8 cellular contexts compared by ENCODE assay signal in the genomic region with DNA sequence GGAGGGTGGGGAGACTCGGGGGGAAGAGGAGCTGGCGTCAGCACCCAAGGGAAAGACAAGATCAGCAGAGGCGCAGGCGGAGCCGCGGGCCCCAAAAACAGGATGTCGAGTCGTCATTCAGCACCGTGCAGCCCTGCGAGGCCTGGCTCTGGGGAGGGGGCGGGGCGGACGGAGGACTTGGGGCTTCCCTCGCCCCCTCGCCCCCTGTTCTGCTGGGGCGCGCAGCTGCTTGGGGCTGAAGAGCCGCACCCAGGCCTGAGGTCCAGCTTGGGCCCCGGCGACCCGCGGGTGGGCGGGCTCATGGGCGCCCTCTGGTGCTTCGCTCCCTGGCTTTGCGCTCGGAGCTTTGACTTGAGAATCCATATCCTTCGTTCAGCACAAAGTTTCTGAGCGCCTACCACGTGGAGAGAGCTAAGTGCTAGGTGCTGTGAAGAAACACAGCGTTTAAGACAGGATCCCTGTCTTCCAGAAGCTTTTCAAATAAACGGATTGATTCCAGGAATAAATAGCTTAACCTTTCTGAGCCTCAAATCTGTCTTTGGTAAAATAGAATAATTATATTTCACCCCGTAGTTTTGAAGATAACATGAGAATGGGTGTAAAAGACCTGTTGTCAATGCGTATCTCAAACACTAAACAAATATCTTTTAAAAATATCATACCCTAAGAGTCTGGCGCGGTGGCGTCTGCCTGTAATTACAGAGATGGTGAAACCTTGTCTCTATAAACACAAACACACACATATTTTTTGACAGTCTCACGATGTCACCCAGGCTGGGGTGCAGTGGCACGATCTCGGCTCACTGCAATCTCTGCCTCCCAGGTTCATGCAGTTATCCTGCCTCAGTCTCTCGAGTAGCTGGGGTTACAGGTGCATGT.
DNase-seq lines count a peak whose midpoint lies in the region; ATAC-seq lines count a peak whose summit lies in the region.

No MANE protein-coding gene starts in this region.

- in situ Hi-C loops in T47D (cut with HindIII; ENCODE audit: low pct_unique_long_range_greater_than_20kb, low sequenced_read_pairs): no loop called here

- peak overlapping the region; percentile 66 to 93 (median 72) for H3K4me3 ChIP-seq in skin epidermis

- DNase-seq in AG08395 (ENCODE audit: low spot score): peak; percentile 82
- peak; percentile 61 to 82 for DNase-seq in NCI-H1930 (lab: John Stamatoyannopoulos, UW)
- DNase-seq in T-helper 22 cell (ENCODE audit: low read depth): peak; percentile 97
- DNase-seq in T47D (ENCODE audit: low read depth in 1 of 2, low spot score in 1 of 2): peak; percentile 59 to 85
- DNase-seq in iPS-NIHi7 (ENCODE audit: extremely low spot score): peak; percentile 82

- peak overlapping the region; percentile 89 to 100 (median 98) for H3K27ac ChIP-seq in skin epidermis

- ATAC-seq in GM18511 (IDR thresholded peaks at IDR 0.05; ENCODE audit: unreplicated experiment) (peak; percentile 57), HG02973 (IDR thresholded peaks at IDR 0.05; ENCODE audit: unreplicated experiment) (peak; percentile 49)

Comparison
In these comparisons a context has a peak if more than half of its experiments do, and no peak if none do; other contexts are left out.
1. Peak in every context shown above with its lines: DNase-seq, ATAC-seq, H3K4me3 ChIP-seq and H3K27ac ChIP-seq.